In genomic region chr16:85888405-85889331, GRCh38 we compare ENCODE assay signal across 1 cellular context.
TF ChIP-seq lines count a peak whose summit lies in the region.

No MANE protein-coding gene starts in this region.

TF ChIP-seq in GM12878, 131 proteins besides CTCF, POLR2A, EP300 and RAD21 (continued from another document and continues in another):
- peak; percentile 58; the same call in 1 of the 2 replicates for TF ChIP-seq RELB (IDR thresholded peaks at IDR 0.05; ENCODE audit: low read depth)
- TF ChIP-seq YY1 (IDR thresholded peaks at IDR 0.05; ENCODE audit: low read depth, low read length) = peak; percentile 84; the same call in 1 of the 2 replicates
- no peak for TF ChIP-seq CHD1 (IDR thresholded peaks at IDR 0.05; ENCODE audit: low read depth, low read length)
- TF ChIP-seq PAX5 (IDR thresholded peaks at IDR 0.05; ENCODE audit: borderline replicate concordance, low read depth, low read length) = peak; percentile 81; the same call in 1 of the 2 replicates
- peak; percentile 89; the same call in 1 of the 2 replicates for TF ChIP-seq MTA3 (IDR thresholded peaks at IDR 0.05; ENCODE audit: borderline replicate concordance, low read length)
- TF ChIP-seq CBFB (IDR thresholded peaks at IDR 0.05; ENCODE audit: low read depth) = no peak
- no peak for TF ChIP-seq MAX (IDR thresholded peaks at IDR 0.05; ENCODE audit: low read depth, low read length)
- 0 out of 2 replicates have a peak, but pooled peaks have one; percentile 27 for TF ChIP-seq POLR2AphosphoS5 (IDR thresholded peaks at IDR 0.05; ENCODE audit: low read length)
- TF ChIP-seq CHD2 (IDR thresholded peaks at IDR 0.05; ENCODE audit: borderline replicate concordance, low read depth, low read length) = no peak; the same call in 1 of the 2 replicates
- TF ChIP-seq MLLT1 (IDR thresholded peaks at IDR 0.05) = peak; percentile 44
- peak; percentile 56; the same call in 1 of the 2 replicates for TF ChIP-seq BMI1 (IDR thresholded peaks at IDR 0.05; ENCODE audit: borderline replicate concordance)
- TF ChIP-seq MTA2 (IDR thresholded peaks at IDR 0.05; ENCODE audit: low read depth) = peak; percentile 62; the same call in 1 of the 2 replicates
- no peak for TF ChIP-seq MYB (IDR thresholded peaks at IDR 0.05; ENCODE audit: borderline replicate concordance, low read depth, low read length)
- TF ChIP-seq KAT2A (conservative IDR thresholded peaks at IDR 0.05; ENCODE audit: control insufficient read depth, low read depth, low read length) = no peak
- TF ChIP-seq STAT1 (conservative IDR thresholded peaks at IDR 0.05) = no peak
- no peak for TF ChIP-seq PAX8 (IDR thresholded peaks at IDR 0.05)
- no peak for TF ChIP-seq ZBTB33 (IDR thresholded peaks at IDR 0.05)
- TF ChIP-seq ESRRA (IDR thresholded peaks at IDR 0.05; ENCODE audit: low read length) = no peak; the same call in 1 of the 2 replicates
- TF ChIP-seq ZSCAN29 (IDR thresholded peaks at IDR 0.05) = no peak
- TF ChIP-seq FOXK2 (IDR thresholded peaks at IDR 0.05) = no peak
- TF ChIP-seq, protein P1, sequence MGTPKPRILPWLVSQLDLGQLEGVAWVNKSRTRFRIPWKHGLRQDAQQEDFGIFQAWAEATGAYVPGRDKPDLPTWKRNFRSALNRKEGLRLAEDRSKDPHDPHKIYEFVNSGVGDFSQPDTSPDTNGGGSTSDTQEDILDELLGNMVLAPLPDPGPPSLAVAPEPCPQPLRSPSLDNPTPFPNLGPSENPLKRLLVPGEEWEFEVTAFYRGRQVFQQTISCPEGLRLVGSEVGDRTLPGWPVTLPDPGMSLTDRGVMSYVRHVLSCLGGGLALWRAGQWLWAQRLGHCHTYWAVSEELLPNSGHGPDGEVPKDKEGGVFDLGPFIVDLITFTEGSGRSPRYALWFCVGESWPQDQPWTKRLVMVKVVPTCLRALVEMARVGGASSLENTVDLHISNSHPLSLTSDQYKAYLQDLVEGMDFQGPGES (IDR thresholded peaks at IDR 0.05) = no peak
- no peak for TF ChIP-seq HSF1 (IDR thresholded peaks at IDR 0.05; ENCODE audit: low read depth, low read length)
- 0 out of 2 replicates have a peak, but pooled peaks have one; percentile 20 for TF ChIP-seq ZNF207 (IDR thresholded peaks at IDR 0.05; ENCODE audit: borderline replicate concordance)
- peak; percentile 76 for TF ChIP-seq PML (IDR thresholded peaks at IDR 0.05; ENCODE audit: low read length)
- peak; percentile 85 for TF ChIP-seq JUND (IDR thresholded peaks at IDR 0.05; ENCODE audit: low read depth, low read length)
- TF ChIP-seq FOS (IDR thresholded peaks at IDR 0.05; ENCODE audit: borderline replicate concordance, extremely low read depth, insufficient read length) = no peak
- TF ChIP-seq LARP7 (IDR thresholded peaks at IDR 0.05) = no peak
- peak; percentile 76; the same call in 1 of the 2 replicates for TF ChIP-seq CBX5 (IDR thresholded peaks at IDR 0.05; ENCODE audit: low read depth)
- TF ChIP-seq ZNF622 (IDR thresholded peaks at IDR 0.05) = no peak
- peak; percentile 59; the same call in 1 of the 2 replicates for TF ChIP-seq TCF3 (IDR thresholded peaks at IDR 0.05; ENCODE audit: borderline replicate concordance, insufficient read depth, low read depth, low read length)
- no peak for TF ChIP-seq ZNF592 (IDR thresholded peaks at IDR 0.05)
- peak; percentile 65 for TF ChIP-seq PBX3 (IDR thresholded peaks at IDR 0.05; ENCODE audit: insufficient replicate concordance, low read depth, low read length)
- TF ChIP-seq KLF5 (IDR thresholded peaks at IDR 0.05; ENCODE audit: partially characterized antibody) = no peak
- no peak for TF ChIP-seq RB1 (IDR thresholded peaks at IDR 0.05; ENCODE audit: borderline replicate concordance)
- peak in 1 of 2 experiments; percentile 31; a peak in 1 of 4 replicates for TF ChIP-seq CEBPB (IDR thresholded peaks at IDR 0.05; ENCODE audit: borderline replicate concordance in 1 of 2, low read depth in 2 of 2, low read length in 2 of 2)
- TF ChIP-seq, protein P2, sequence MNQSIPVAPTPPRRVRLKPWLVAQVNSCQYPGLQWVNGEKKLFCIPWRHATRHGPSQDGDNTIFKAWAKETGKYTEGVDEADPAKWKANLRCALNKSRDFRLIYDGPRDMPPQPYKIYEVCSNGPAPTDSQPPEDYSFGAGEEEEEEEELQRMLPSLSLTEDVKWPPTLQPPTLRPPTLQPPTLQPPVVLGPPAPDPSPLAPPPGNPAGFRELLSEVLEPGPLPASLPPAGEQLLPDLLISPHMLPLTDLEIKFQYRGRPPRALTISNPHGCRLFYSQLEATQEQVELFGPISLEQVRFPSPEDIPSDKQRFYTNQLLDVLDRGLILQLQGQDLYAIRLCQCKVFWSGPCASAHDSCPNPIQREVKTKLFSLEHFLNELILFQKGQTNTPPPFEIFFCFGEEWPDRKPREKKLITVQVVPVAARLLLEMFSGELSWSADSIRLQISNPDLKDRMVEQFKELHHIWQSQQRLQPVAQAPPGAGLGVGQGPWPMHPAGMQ (IDR thresholded peaks at IDR 0.05; ENCODE audit: borderline replicate concordance) = no peak
- TF ChIP-seq BACH1 (IDR thresholded peaks at IDR 0.05; ENCODE audit: borderline replicate concordance) = peak; percentile 47; the same call in 1 of the 2 replicates
- TF ChIP-seq BRCA1 (IDR thresholded peaks at IDR 0.05; ENCODE audit: low read depth, low read length) = no peak
- TF ChIP-seq RAD51 (IDR thresholded peaks at IDR 0.05) = peak; percentile 34; the same call in 1 of the 2 replicates
- TF ChIP-seq, protein P3, sequence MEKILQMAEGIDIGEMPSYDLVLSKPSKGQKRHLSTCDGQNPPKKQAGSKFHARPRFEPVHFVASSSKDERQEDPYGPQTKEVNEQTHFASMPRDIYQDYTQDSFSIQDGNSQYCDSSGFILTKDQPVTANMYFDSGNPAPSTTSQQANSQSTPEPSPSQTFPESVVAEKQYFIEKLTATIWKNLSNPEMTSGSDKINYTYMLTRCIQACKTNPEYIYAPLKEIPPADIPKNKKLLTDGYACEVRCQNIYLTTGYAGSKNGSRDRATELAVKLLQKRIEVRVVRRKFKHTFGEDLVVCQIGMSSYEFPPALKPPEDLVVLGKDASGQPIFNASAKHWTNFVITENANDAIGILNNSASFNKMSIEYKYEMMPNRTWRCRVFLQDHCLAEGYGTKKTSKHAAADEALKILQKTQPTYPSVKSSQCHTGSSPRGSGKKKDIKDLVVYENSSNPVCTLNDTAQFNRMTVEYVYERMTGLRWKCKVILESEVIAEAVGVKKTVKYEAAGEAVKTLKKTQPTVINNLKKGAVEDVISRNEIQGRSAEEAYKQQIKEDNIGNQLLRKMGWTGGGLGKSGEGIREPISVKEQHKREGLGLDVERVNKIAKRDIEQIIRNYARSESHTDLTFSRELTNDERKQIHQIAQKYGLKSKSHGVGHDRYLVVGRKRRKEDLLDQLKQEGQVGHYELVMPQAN (conservative IDR thresholded peaks at IDR 0.05) = no peak
- peak; percentile 64 for TF ChIP-seq MEF2B (IDR thresholded peaks at IDR 0.05; ENCODE audit: partially characterized antibody, poor library complexity, severe bottlenecking)
- TF ChIP-seq EED (IDR thresholded peaks at IDR 0.05; ENCODE audit: low read depth) = peak; percentile 71
- peak in 1 of 2 experiments; percentile 68; a peak in 1 of 3 replicates for TF ChIP-seq EGR1 (IDR thresholded peaks at IDR 0.05; ENCODE audit: borderline replicate concordance in 1 of 2, low read depth in 2 of 2, low read length in 2 of 2)
- no peak for TF ChIP-seq HDAC6 (IDR thresholded peaks at IDR 0.05; ENCODE audit: unreplicated experiment)
